36 cellular contexts compared by ENCODE assay signal in the genomic region with DNA sequence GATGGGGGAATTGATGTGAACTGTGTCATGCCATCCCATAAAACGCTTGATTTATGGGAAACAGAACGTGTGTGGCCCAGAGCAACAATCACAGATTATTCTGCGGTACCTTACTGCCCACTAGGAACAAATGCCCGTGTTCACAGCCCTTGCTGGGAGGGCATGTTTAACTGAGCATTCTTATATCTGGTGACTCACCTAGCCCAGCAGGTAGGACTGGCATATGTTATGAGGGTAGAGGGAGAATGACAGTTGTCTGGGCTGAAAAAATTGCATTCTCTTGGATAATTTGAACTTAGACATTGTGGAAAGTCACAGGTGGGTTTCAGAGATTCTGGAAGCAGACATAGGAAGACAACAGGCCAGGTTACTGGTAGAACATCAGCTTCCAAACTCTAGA.
"Had no signal": no experiment of that assay in that cellular context is flagged by ENCODE, and none has a peak within 500 bp of the region (broad histone marks: within the 10 kb centered on the region; RNA-seq: fewer than 3 reads in every experiment).

No MANE protein-coding gene starts in this region.

- H3K9me3 ChIP-seq: adrenal gland, body of pancreas, breast epithelium had no signal

- H3K4me1 ChIP-seq: adrenal gland, body of pancreas, breast epithelium had no signal

- DNase-seq: activated B cell treated with CpG ODN at 0.5 μM for 24 hours; activated CD4-positive, alpha-beta memory T cell treated with anti-CD3 and anti-CD28 coated beads for 36 hours; activated CD4-positive, alpha-beta T cell treated with anti-CD3 and anti-CD28 coated beads for 4 hours; activated CD4-positive, alpha-beta T cell treated with anti-CD3 and anti-CD28 coated beads, Interleukin-2, amount 10 ng/mL, durations not matched to agents 24 days and 14 days; activated CD4-positive, alpha-beta T cell treated with anti-CD3 and anti-CD28 coated beads, Interleukin-2, amount 50 U/mL, for 1 hour; activated CD4-positive, alpha-beta T cell treated with anti-CD3 and anti-CD28 coated beads, Interleukin-2, amount 50 U/mL, for 4 hours; activated CD4-positive, CD25-positive, alpha-beta regulatory T cell treated with anti-CD3 and anti-CD28 coated beads, Interleukin-2, amount 50 U/mL, for 72 hours; activated CD8-positive, alpha-beta memory T cell treated with anti-CD3 and anti-CD28 coated beads, Interleukin-2, amount 50 U/mL, for 4 hours; activated CD8-positive, alpha-beta T cell treated with anti-CD3 and anti-CD28 coated beads for 36 hours; activated effector memory CD4-positive, alpha-beta T cell treated with anti-CD3 and anti-CD28 coated beads, Interleukin-2, amount 50 U/mL, for 16 hours; activated gamma-delta T cell treated with Interleukin-2 at 50 U/mL for 16 hours; activated naive CD4-positive, alpha-beta T cell; activated naive CD4-positive, alpha-beta T cell treated with anti-CD3 and anti-CD28 coated beads for 36 hours; activated naive CD4-positive, alpha-beta T cell treated with anti-CD3 and anti-CD28 coated beads, Interleukin-2, amount 50 U/mL, for 16 hours; activated naive CD8-positive, alpha-beta T cell treated with anti-CD3 and anti-CD28 coated beads for 36 hours; activated T-cell treated with anti-CD3 and anti-CD28 coated beads for 4 hours; activated T-cell treated with anti-CD3 and anti-CD28 coated beads, Interleukin-2, amount 50 U/mL, for 1 hour; activated T-cell treated with anti-CD3 and anti-CD28 coated beads, Interleukin-2, amount 50 U/mL, for 4 hours; activated T-cell treated with anti-CD3 and anti-CD28 coated beads, Interleukin-2, amount 50 U/mL, for 72 hours; adrenal gland; amniotic stem cell; aorta; body of pancreas; brain microvascular endothelial cell; caudate nucleus; cerebellar nuclear complex; T-helper 1 cell; T-helper 2 cell; T-helper 9 cell had no signal

- H3K27ac ChIP-seq: adrenal gland, body of pancreas, brain microvascular endothelial cell, breast epithelium, cardiac muscle cell, VCaP had no signal

- H3K4me3 ChIP-seq: adrenal gland, body of pancreas, breast epithelium, cardiac muscle cell had no signal

- H3K36me3 ChIP-seq: adrenal gland, brain microvascular endothelial cell, breast epithelium, cardiac muscle cell had no signal

- H3K27me3 ChIP-seq: adrenal gland, body of pancreas, brain microvascular endothelial cell, breast epithelium, cardiac muscle cell had no signal

- ATAC-seq: activated CD8-positive, alpha-beta T cell treated with anti-CD3 and anti-CD28 coated beads for 36 hours; activated naive CD4-positive, alpha-beta T cell treated with anti-CD3 and anti-CD28 coated beads, Interleukin-2, amount 50 U/mL, for 72 hours; activated T-cell treated with anti-CD3 and anti-CD28 coated beads, Interleukin-2, amount 50 U/mL, for 4 hours; activated T-cell treated with anti-CD3 and anti-CD28 coated beads, Interleukin-2, amount 50 U/mL, for 72 hours; activated T-helper 17 cell treated with anti-CD3 and anti-CD28 coated beads, Interleukin-2, amount 50 U/mL, for 72 hours; body of pancreas had no signal

- FAIRE-seq: astrocyte, TTC549 had no signal
